ENCODE assay signal across 8 cellular contexts in genomic region chr11:124865902-124866851, GRCh38. TPM values are rescaled to one million over a fixed set of nuclear protein-coding genes. Genes with fewer than 3 reads are reported as not detected.
DNase-seq lines count a peak whose midpoint lies in the region; ATAC-seq and TF ChIP-seq lines count a peak whose summit lies in the region.

No MANE protein-coding gene starts in this region.

- no peaks in the 10 kb centered on the region for H3K9me3 ChIP-seq in prostate gland

- no peaks in the 10 kb centered on the region for H3K36me3 ChIP-seq in prostate gland

- no peak overlapping the region for H3K27ac ChIP-seq in prostate gland

- intact Hi-C loops in head of caudate nucleus (cut with DNase I) (no loop called here), prostate gland (cut with DNase I) (no loop called here)

- H3K4me1 ChIP-seq in prostate gland (replicated peaks), result peaks cover 13% of the 10 kb centered on the region

- DNase-seq in NCI-H82 (lab: John Stamatoyannopoulos, UW), result peak; percentile 60
- no peak for DNase-seq in NCI-H82 treated with DMSO at 0.1 percent for 48 hours (lab: John Stamatoyannopoulos, UW; ENCODE audit: unreplicated experiment)
- peak; percentile 22 for DNase-seq in NCI-H460 (ENCODE audit: extremely low read depth, low read depth)
- DNase-seq in activated gamma-delta T cell (lab: John Stamatoyannopoulos, UW), result peak; percentile 25
- DNase-seq in head of caudate nucleus, result peak in 35 of 42 donors; percentile 26 to 81 (median 53)
- DNase-seq in prostate gland (ENCODE audit: low spot score), result no peak

- no peak overlapping the region for H3K4me3 ChIP-seq in prostate gland

- TF ChIP-seq POLR2A in prostate gland (IDR thresholded peaks at IDR 0.05), result no peak

- peak in 3 of 4 experiments; percentile 55 to 60 (median 56) for TF ChIP-seq CTCF in prostate gland (IDR thresholded peaks at IDR 0.05)

- ATAC-seq in HG02870 (IDR thresholded peaks at IDR 0.05; ENCODE audit: unreplicated experiment) (no peak), GM19324 (IDR thresholded peaks at IDR 0.05; ENCODE audit: low FRiP score, unreplicated experiment) (no peak)

- H3K27me3 ChIP-seq in prostate gland (replicated peaks; ENCODE audit: insufficient read depth), result peaks cover 39% of the 10 kb centered on the region

- WGBS in prostate gland, result 2% methylated on average over 60 of the region's 62 CpGs

RNA-seq across cellular contexts. Expression of gene ROBO3, which starts 0.9 kb away (rescaled TPM):
- 7.9 and 8.9 TPM in 2 replicates for total RNA-seq in NCI-H460 (2014; rRNA removed; shearing (Covaris generic))
- polyA plus RNA-seq in NCI-H460 (2014; cell fraction: nucleus; rRNA removed), result 33.5 and 63.0 TPM in 2 replicates
- 10 to 100 TPM; 18.0 to 30.6 TPM for total RNA-seq in prostate gland

RNA-seq across cellular contexts. Expression of gene ROBO4, which starts 31.5 kb away (rescaled TPM):
- total RNA-seq in NCI-H460 (2014; rRNA removed; shearing (Covaris generic)), result not detected in 2 replicates
- not detected in 2 replicates for polyA plus RNA-seq in NCI-H460 (2014; cell fraction: nucleus; rRNA removed)
- total RNA-seq in prostate gland, result 10 to 100 TPM in 1 of 2 donors, 1 to 10 TPM in 1; 8.5 to 22.0 TPM

RNA-seq across cellular contexts. Expression of gene HEPN1, which starts 52.9 kb away (rescaled TPM):
- not detected in 2 replicates for total RNA-seq in NCI-H460 (2014; rRNA removed; shearing (Covaris generic))
- polyA plus RNA-seq in NCI-H460 (2014; cell fraction: nucleus; rRNA removed), result not detected in 2 replicates
- not detected for total RNA-seq in prostate gland

Comparison
In these comparisons a context has a peak if more than half of its experiments do, and no peak if none do; other contexts are left out.
1. DNase-seq: peak in NCI-H82 (single experiment), NCI-H460 (single experiment), activated gamma-delta T cell (single experiment) and head of caudate nucleus (35 of 42); none in NCI-H82 treated with DMSO at 0.1 percent for 48 hours (single experiment) and prostate gland (single experiment).